In the genomic region with DNA sequence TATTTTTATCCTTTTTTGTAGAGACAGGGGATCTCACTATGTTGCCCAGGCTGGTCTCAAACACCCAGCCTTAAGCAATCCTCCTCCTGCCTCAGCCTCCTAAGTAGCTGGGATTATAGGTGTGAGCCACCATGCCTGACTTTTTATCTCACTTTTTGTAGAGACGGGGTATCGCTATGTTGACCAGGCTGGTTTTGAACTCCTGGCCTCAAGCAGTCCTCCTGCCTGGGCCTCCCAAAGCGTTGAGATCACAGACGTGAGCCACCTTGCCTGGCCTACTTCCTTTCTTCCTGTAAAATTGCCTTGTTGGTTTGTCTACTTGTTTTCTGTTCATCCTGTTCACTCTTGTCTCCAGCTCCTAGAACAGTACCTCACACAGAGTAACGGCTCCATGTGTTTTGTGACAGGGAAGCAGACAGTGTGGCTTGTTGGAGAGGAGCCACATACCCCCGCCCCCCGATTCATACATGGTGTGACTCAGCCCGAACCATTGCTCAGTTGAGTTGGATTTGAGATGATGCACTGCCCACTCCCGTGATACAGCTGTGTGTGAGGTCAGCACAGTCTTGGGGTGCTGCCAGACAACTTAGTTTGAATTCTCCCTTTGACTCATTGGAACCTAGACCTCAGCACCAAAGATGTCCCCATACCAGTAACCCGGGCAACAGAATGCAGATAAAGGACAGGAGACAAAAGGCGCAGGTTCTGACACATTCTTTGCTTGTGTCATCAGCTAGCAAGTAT, we compare ENCODE assay signal across 9 cellular contexts.
A peak's percentile ranks its signal among the peaks of the same experiment; 100 is the strongest.
DNase-seq lines count a peak whose midpoint lies in the region; ATAC-seq and TF ChIP-seq lines count a peak whose summit lies in the region.
"Had no signal": no experiment of that assay in that cellular context is flagged by ENCODE, and none has a peak within 500 bp of the region (broad histone marks: within the 10 kb centered on the region; RNA-seq: fewer than 3 reads in every experiment).

No MANE protein-coding gene starts in this region.

- CTCF ChIA-PET in AG04449 (lab: Yijun Ruan, JAX) = interaction anchor here (0.5 to 1.7 kb wide), 2 partner anchors 52 to 210 kb away, joined by 4 to 6 read pairs; no protein-coding TSS in a partner anchor

- peaks cover 2% of the 10 kb centered on the region for H3K9me3 Mint-ChIP-seq in stimulated activated effector memory CD8-positive, alpha-beta T cell treated with anti-CD3 and anti-CD28 coated beads, Interleukin-12 subunit alpha, Interleukin-12 subunit beta, amount 100 ng/mL, for 72 hours
- no peaks in the 10 kb centered on the region for H3K9me3 Mint-ChIP-seq in effector memory CD8-positive, alpha-beta T cell
- H3K9me3 Mint-ChIP-seq: naive B cell had no signal

- H3K27ac Mint-ChIP-seq in stimulated activated effector memory CD8-positive, alpha-beta T cell treated with anti-CD3 and anti-CD28 coated beads, Interleukin-12 subunit alpha, Interleukin-12 subunit beta, amount 100 ng/mL, for 72 hours = peak overlapping the region; percentile 61
- peak overlapping the region in 1 of 2 donors; percentile 16 for H3K27ac Mint-ChIP-seq in effector memory CD8-positive, alpha-beta T cell

- TF ChIP-seq CTCF in AG04449 (IDR thresholded peaks at IDR 0.05; ENCODE audit: insufficient read depth, low read length, missing control alignments) = no peak

- H3K4me1 Mint-ChIP-seq in stimulated activated effector memory CD8-positive, alpha-beta T cell treated with anti-CD3 and anti-CD28 coated beads, Interleukin-12 subunit alpha, Interleukin-12 subunit beta, amount 100 ng/mL, for 72 hours = peaks cover 30% of the 10 kb centered on the region
- peaks cover 0 to 1% of the 10 kb centered on the region in 2 donors for H3K4me1 Mint-ChIP-seq in effector memory CD8-positive, alpha-beta T cell (ENCODE audit: low read depth in 2 of 2)

- POLR2A ChIA-PET in AG04449 (lab: Yijun Ruan, JAX) = no interaction called here

- peak; percentile 58 for ATAC-seq in GM19035 (IDR thresholded peaks at IDR 0.05; ENCODE audit: unreplicated experiment)
- ATAC-seq in stimulated activated effector memory CD8-positive, alpha-beta T cell treated with anti-CD3 and anti-CD28 coated beads, Interleukin-12 subunit alpha, Interleukin-12 subunit beta, amount 100 ng/mL, for 72 hours = peak; percentile 98
- ATAC-seq in effector memory CD8-positive, alpha-beta T cell (replicated peaks) = no peak

- peak overlapping the region; percentile 23 for H3K4me3 Mint-ChIP-seq in stimulated activated effector memory CD8-positive, alpha-beta T cell treated with anti-CD3 and anti-CD28 coated beads, Interleukin-12 subunit alpha, Interleukin-12 subunit beta, amount 100 ng/mL, for 72 hours
- no peak overlapping the region for H3K4me3 Mint-ChIP-seq in effector memory CD8-positive, alpha-beta T cell
- H3K4me3 Mint-ChIP-seq: naive B cell had no signal

- no peak overlapping the region for H3K27ac ChIP-seq in epithelial cell of prostate

- H3K27me3 Mint-ChIP-seq in effector memory CD8-positive, alpha-beta T cell = peaks cover 5 to 16% of the 10 kb centered on the region in 2 donors

- no peaks in the 10 kb centered on the region for H3K36me3 Mint-ChIP-seq in stimulated activated effector memory CD8-positive, alpha-beta T cell treated with anti-CD3 and anti-CD28 coated beads, Interleukin-12 subunit alpha, Interleukin-12 subunit beta, amount 100 ng/mL, for 72 hours
- peaks cover 3% of the 10 kb centered on the region for H3K36me3 Mint-ChIP-seq in effector memory CD8-positive, alpha-beta T cell (ENCODE audit: insufficient read depth)
- H3K36me3 Mint-ChIP-seq: naive B cell had no signal

- DNase-seq in AG04449 (ENCODE audit: low read depth, low spot score) = peak; percentile 40
- peak; percentile 97 for DNase-seq in HS-5 (ENCODE audit: low read depth)
- DNase-seq in epithelial cell of prostate (ENCODE audit: low read depth, low spot score) = peak; percentile 92
- DNase-seq in stimulated activated effector memory CD8-positive, alpha-beta T cell treated with anti-CD3 and anti-CD28 coated beads, Interleukin-12 subunit alpha, Interleukin-12 subunit beta, amount 100 ng/mL, for 72 hours (ENCODE audit: low spot score in 2 of 2) = peak; percentile 30 to 82
- DNase-seq in effector memory CD8-positive, alpha-beta T cell = no peak
- no peak for DNase-seq in Kasumi-1 (lab: John Stamatoyannopoulos, UW)
- DNase-seq in NCI-H526 (lab: John Stamatoyannopoulos, UW) = no peak
- DNase-seq: naive B cell had no signal

- no peak overlapping the region for H3K4me3 ChIP-seq in AG04449 (ENCODE audit: low read depth, low read length)

Comparison
In these comparisons a context has a peak if more than half of its experiments do, and no peak if none do; other contexts are left out.
1. DNase-seq: peak in AG04449 (single experiment), HS-5 (single experiment), epithelial cell of prostate (single experiment) and stimulated activated effector memory CD8-positive, alpha-beta T cell treated with anti-CD3 and anti-CD28 coated beads, Interleukin-12 subunit alpha, Interleukin-12 subunit beta, amount 100 ng/mL, for 72 hours (2 of 2); none in effector memory CD8-positive, alpha-beta T cell (0 of 3), Kasumi-1 (0 of 2) and NCI-H526 (0 of 2).